In genomic region chr2:231052494-231053451, GRCh38 we compare ENCODE assay signal across 1 cellular context.
TF ChIP-seq lines count a peak whose summit lies in the region.

No MANE protein-coding gene starts in this region.

TF ChIP-seq in HepG2, 621 proteins besides CTCF, POLR2A, EP300 and RAD21 (continued from another document and continues in another):
- peak; percentile 51; the same call in 1 of the 2 replicates for TF ChIP-seq ARID4A (CRISPR knock-in tag; IDR thresholded peaks at IDR 0.05; ENCODE audit: borderline replicate concordance)
- TF ChIP-seq, protein P1, sequence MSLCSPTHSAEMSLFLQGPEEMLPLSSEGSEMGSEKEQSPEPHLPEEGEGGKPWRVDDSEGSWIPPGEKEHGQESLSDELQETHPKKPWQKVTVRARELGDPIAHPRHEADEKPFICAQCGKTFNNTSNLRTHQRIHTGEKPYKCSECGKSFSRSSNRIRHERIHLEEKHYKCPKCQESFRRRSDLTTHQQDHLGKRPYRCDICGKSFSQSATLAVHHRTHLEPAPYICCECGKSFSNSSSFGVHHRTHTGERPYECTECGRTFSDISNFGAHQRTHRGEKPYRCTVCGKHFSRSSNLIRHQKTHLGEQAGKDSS (CRISPR knock-in tag; IDR thresholded peaks at IDR 0.05; ENCODE audit: borderline replicate concordance, low read depth), result peak; percentile 88; the same call in 1 of the 2 replicates
- peak; percentile 72; the same call in 1 of the 2 replicates for TF ChIP-seq AHR (CRISPR knock-in tag; IDR thresholded peaks at IDR 0.05)
- TF ChIP-seq ONECUT2 (CRISPR knock-in tag; IDR thresholded peaks at IDR 0.05), result 0 out of 2 replicates have a peak, but pooled peaks have one; percentile 6
- peak; percentile 37; the same call in 1 of the 2 replicates for TF ChIP-seq ZBTB2 (CRISPR knock-in tag; IDR thresholded peaks at IDR 0.05; ENCODE audit: low read depth)
- TF ChIP-seq NFYB (CRISPR knock-in tag; IDR thresholded peaks at IDR 0.05), result 0 out of 2 replicates have a peak, but pooled peaks have one; percentile 18
- peak; percentile 95 for TF ChIP-seq ZNF589 (CRISPR knock-in tag; conservative IDR thresholded peaks at IDR 0.05)
- 0 out of 2 replicates have a peak, but pooled peaks have one; percentile 35 for TF ChIP-seq CHCHD3 (CRISPR knock-in tag; IDR thresholded peaks at IDR 0.05)
- TF ChIP-seq, protein P2, sequence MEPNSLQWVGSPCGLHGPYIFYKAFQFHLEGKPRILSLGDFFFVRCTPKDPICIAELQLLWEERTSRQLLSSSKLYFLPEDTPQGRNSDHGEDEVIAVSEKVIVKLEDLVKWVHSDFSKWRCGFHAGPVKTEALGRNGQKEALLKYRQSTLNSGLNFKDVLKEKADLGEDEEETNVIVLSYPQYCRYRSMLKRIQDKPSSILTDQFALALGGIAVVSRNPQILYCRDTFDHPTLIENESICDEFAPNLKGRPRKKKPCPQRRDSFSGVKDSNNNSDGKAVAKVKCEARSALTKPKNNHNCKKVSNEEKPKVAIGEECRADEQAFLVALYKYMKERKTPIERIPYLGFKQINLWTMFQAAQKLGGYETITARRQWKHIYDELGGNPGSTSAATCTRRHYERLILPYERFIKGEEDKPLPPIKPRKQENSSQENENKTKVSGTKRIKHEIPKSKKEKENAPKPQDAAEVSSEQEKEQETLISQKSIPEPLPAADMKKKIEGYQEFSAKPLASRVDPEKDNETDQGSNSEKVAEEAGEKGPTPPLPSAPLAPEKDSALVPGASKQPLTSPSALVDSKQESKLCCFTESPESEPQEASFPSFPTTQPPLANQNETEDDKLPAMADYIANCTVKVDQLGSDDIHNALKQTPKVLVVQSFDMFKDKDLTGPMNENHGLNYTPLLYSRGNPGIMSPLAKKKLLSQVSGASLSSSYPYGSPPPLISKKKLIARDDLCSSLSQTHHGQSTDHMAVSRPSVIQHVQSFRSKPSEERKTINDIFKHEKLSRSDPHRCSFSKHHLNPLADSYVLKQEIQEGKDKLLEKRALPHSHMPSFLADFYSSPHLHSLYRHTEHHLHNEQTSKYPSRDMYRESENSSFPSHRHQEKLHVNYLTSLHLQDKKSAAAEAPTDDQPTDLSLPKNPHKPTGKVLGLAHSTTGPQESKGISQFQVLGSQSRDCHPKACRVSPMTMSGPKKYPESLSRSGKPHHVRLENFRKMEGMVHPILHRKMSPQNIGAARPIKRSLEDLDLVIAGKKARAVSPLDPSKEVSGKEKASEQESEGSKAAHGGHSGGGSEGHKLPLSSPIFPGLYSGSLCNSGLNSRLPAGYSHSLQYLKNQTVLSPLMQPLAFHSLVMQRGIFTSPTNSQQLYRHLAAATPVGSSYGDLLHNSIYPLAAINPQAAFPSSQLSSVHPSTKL (CRISPR knock-in tag; IDR thresholded peaks at IDR 0.05), result peak; percentile 78
- TF ChIP-seq ZNF639 (CRISPR knock-in tag; conservative IDR thresholded peaks at IDR 0.05), result peak; percentile 70
- TF ChIP-seq ZNF792 (CRISPR knock-in tag; IDR thresholded peaks at IDR 0.05), result peak; percentile 46
- TF ChIP-seq ZBTB4 (CRISPR knock-in tag; IDR thresholded peaks at IDR 0.05; ENCODE audit: borderline replicate concordance), result peak; percentile 98
- TF ChIP-seq, protein P3, sequence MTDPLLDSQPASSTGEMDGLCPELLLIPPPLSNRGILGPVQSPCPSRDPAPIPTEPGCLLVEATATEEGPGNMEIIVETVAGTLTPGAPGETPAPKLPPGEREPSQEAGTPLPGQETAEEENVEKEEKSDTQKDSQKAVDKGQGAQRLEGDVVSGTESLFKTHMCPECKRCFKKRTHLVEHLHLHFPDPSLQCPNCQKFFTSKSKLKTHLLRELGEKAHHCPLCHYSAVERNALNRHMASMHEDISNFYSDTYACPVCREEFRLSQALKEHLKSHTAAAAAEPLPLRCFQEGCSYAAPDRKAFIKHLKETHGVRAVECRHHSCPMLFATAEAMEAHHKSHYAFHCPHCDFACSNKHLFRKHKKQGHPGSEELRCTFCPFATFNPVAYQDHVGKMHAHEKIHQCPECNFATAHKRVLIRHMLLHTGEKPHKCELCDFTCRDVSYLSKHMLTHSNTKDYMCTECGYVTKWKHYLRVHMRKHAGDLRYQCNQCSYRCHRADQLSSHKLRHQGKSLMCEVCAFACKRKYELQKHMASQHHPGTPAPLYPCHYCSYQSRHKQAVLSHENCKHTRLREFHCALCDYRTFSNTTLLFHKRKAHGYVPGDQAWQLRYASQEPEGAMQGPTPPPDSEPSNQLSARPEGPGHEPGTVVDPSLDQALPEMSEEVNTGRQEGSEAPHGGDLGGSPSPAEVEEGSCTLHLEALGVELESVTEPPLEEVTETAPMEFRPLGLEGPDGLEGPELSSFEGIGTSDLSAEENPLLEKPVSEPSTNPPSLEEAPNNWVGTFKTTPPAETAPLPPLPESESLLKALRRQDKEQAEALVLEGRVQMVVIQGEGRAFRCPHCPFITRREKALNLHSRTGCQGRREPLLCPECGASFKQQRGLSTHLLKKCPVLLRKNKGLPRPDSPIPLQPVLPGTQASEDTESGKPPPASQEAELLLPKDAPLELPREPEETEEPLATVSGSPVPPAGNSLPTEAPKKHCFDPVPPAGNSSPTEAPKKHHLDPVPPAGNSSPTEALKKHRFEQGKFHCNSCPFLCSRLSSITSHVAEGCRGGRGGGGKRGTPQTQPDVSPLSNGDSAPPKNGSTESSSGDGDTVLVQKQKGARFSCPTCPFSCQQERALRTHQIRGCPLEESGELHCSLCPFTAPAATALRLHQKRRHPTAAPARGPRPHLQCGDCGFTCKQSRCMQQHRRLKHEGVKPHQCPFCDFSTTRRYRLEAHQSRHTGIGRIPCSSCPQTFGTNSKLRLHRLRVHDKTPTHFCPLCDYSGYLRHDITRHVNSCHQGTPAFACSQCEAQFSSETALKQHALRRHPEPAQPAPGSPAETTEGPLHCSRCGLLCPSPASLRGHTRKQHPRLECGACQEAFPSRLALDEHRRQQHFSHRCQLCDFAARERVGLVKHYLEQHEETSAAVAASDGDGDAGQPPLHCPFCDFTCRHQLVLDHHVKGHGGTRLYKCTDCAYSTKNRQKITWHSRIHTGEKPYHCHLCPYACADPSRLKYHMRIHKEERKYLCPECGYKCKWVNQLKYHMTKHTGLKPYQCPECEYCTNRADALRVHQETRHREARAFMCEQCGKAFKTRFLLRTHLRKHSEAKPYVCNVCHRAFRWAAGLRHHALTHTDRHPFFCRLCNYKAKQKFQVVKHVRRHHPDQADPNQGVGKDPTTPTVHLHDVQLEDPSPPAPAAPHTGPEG (CRISPR knock-in tag; IDR thresholded peaks at IDR 0.05), result peak; percentile 83; the same call in 1 of the 2 replicates
- TF ChIP-seq ETV6 (CRISPR knock-in tag; conservative IDR thresholded peaks at IDR 0.05), result 0 out of 2 replicates have a peak, but pooled peaks have one; percentile 45
- TF ChIP-seq EED (CRISPR knock-in tag; IDR thresholded peaks at IDR 0.05), result no peak; the same call in none of the 2 replicates
- peak; percentile 77 for TF ChIP-seq ZFY (CRISPR knock-in tag; IDR thresholded peaks at IDR 0.05)
- TF ChIP-seq ZNF335 (CRISPR knock-in tag; IDR thresholded peaks at IDR 0.05), result peak; percentile 98
- 0 out of 2 replicates have a peak, but pooled peaks have one; percentile 13 for TF ChIP-seq ZNF180 (CRISPR knock-in tag; IDR thresholded peaks at IDR 0.05; ENCODE audit: borderline replicate concordance, low read depth)
- TF ChIP-seq TBP (CRISPR knock-in tag; IDR thresholded peaks at IDR 0.05), result no peak
- TF ChIP-seq NR2F1 (CRISPR knock-in tag; IDR thresholded peaks at IDR 0.05), result peak in 1 of 2 experiments; percentile 10; a peak in 1 of 4 replicates
- TF ChIP-seq ZNF510 (CRISPR knock-in tag; IDR thresholded peaks at IDR 0.05; ENCODE audit: low read depth), result peak; percentile 93
- no peak for TF ChIP-seq USF2 (IDR thresholded peaks at IDR 0.05; ENCODE audit: low read depth, low read length)
- no peak; the same call in 1 of the 2 replicates for TF ChIP-seq USF2 (CRISPR knock-in tag; IDR thresholded peaks at IDR 0.05; ENCODE audit: borderline replicate concordance)
- TF ChIP-seq GATAD2A (CRISPR knock-in tag; IDR thresholded peaks at IDR 0.05), result no peak; the same call in none of the 2 replicates
- peak; percentile 34; the same call in 1 of the 2 replicates for TF ChIP-seq ZNF547 (CRISPR knock-in tag; IDR thresholded peaks at IDR 0.05)
- TF ChIP-seq YY1 (IDR thresholded peaks at IDR 0.05; ENCODE audit: insufficient read depth, insufficient replicate concordance, low read depth, low read length), result peak; percentile 86
- no peak; the same call in 1 of the 2 replicates for TF ChIP-seq CREB3 (CRISPR knock-in tag; IDR thresholded peaks at IDR 0.05)
